In the genomic region with DNA sequence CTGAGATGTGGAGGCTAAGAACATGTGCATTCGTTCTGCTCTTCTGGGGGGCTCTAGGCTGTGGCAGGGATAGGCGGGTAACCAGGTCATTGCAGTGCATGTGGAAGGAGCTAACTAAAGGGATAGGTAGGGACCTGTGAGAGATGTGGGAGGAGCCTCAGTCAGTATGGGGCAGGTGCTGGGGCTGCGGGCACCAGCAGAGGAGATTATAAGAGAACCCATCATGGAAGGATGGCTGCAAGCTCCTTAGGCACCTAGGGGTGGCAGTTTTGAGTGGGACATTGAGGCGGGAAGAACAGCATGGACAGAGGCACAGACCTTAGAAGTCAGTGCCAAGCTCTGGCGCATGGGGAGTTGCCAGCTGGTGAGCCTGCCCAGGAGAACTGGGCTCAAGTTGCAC, we compare ENCODE assay signal across 32 cellular contexts. TPM values are rescaled to one million over a fixed set of nuclear protein-coding genes. Genes with fewer than 3 reads are reported as not detected.
"Had no signal": no experiment of that assay in that cellular context is flagged by ENCODE, and none has a peak within 500 bp of the region (broad histone marks: within the 10 kb centered on the region; RNA-seq: fewer than 3 reads in every experiment).

No MANE protein-coding gene starts in this region.

- H3K27me3 Mint-ChIP-seq: activated CD4-positive, alpha-beta T cell treated with anti-CD3 and anti-CD28 coated beads for 36 hours; activated naive CD4-positive, alpha-beta T cell treated with anti-CD3 and anti-CD28 coated beads, Interleukin-2, amount 10 ng/mL, durations not matched to agents 7 days and 5 days; activated T-cell treated with anti-CD3 and anti-CD28 coated beads, Interleukin-2, amount 50 U/mL, for 24 hours; brain had no signal

- H3K4me1 ChIP-seq: ascending aorta, breast epithelium, colonic mucosa, esophagus squamous epithelium, gastroesophageal sphincter had no signal

- DNase-seq: activated CD4-positive, alpha-beta memory T cell treated with anti-CD3 and anti-CD28 coated beads, Interleukin-2, amount 10 ng/mL, durations not matched to agents 7 days and 5 days; activated CD4-positive, alpha-beta T cell treated with anti-CD3 and anti-CD28 coated beads for 36 hours; activated CD4-positive, CD25-positive, alpha-beta regulatory T cell; activated CD4-positive, CD25-positive, alpha-beta regulatory T cell treated with anti-CD3 and anti-CD28 coated beads, Interleukin-2, amount 50 U/mL, for 72 hours; activated CD8-positive, alpha-beta memory T cell treated with anti-CD3 and anti-CD28 coated beads, Interleukin-2, amount 50 U/mL, for 48 hours; activated gamma-delta T cell; activated naive CD4-positive, alpha-beta T cell; activated naive CD4-positive, alpha-beta T cell treated with anti-CD3 and anti-CD28 coated beads, Interleukin-2, amount 10 ng/mL, durations not matched to agents 7 days and 5 days; activated naive CD8-positive, alpha-beta T cell treated with anti-CD3 and anti-CD28 coated beads, Interleukin-2, amount 10 ng/mL, durations not matched to agents 7 days and 5 days; activated T-cell treated with anti-CD3 and anti-CD28 coated beads for 4 hours; activated T-cell treated with anti-CD3 and anti-CD28 coated beads, Interleukin-2, amount 50 U/mL, for 24 hours; activated T-cell treated with anti-CD3 and anti-CD28 coated beads, Interleukin-2, amount 50 U/mL, for 72 hours; central memory CD4-positive, alpha-beta T cell; cerebellar nuclear complex; colonic mucosa; effector CD8-positive, alpha-beta T cell; esophagus squamous epithelium; foreskin melanocyte; T-helper 1 cell; T-helper 2 cell had no signal

- ATAC-seq: activated CD4-positive, alpha-beta T cell treated with anti-CD3 and anti-CD28 coated beads for 36 hours; activated naive CD4-positive, alpha-beta T cell treated with anti-CD3 and anti-CD28 coated beads, Interleukin-2, amount 50 U/mL, for 72 hours; activated T-cell treated with anti-CD3 and anti-CD28 coated beads, Interleukin-2, amount 50 U/mL, for 72 hours had no signal

- H3K4me1 Mint-ChIP-seq: activated CD4-positive, alpha-beta memory T cell treated with anti-CD3 and anti-CD28 coated beads, Interleukin-2, amount 10 ng/mL, durations not matched to agents 7 days and 5 days; activated CD4-positive, alpha-beta T cell treated with anti-CD3 and anti-CD28 coated beads for 36 hours; activated naive CD4-positive, alpha-beta T cell treated with anti-CD3 and anti-CD28 coated beads, Interleukin-2, amount 10 ng/mL, durations not matched to agents 7 days and 5 days; activated naive CD8-positive, alpha-beta T cell treated with anti-CD3 and anti-CD28 coated beads, Interleukin-2, amount 10 ng/mL, durations not matched to agents 7 days and 5 days; brain had no signal

- H3K9me3 Mint-ChIP-seq: activated CD4-positive, alpha-beta memory T cell treated with anti-CD3 and anti-CD28 coated beads, Interleukin-2, amount 10 ng/mL, durations not matched to agents 7 days and 5 days; activated naive CD4-positive, alpha-beta T cell treated with anti-CD3 and anti-CD28 coated beads, Interleukin-2, amount 10 ng/mL, durations not matched to agents 7 days and 5 days; activated naive CD4-positive, alpha-beta T cell treated with anti-CD3 and anti-CD28 coated beads, Interleukin-2, amount 50 U/mL, for 72 hours; activated naive CD8-positive, alpha-beta T cell treated with anti-CD3 and anti-CD28 coated beads, Interleukin-2, amount 10 ng/mL, durations not matched to agents 7 days and 5 days; activated T-cell treated with anti-CD3 and anti-CD28 coated beads, Interleukin-2, amount 50 U/mL, for 24 hours; activated T-cell treated with anti-CD3 and anti-CD28 coated beads, Interleukin-2, amount 50 U/mL, for 72 hours; brain had no signal

- H3K27ac Mint-ChIP-seq: activated CD4-positive, alpha-beta memory T cell treated with anti-CD3 and anti-CD28 coated beads, Interleukin-2, amount 10 ng/mL, durations not matched to agents 7 days and 5 days; activated CD4-positive, alpha-beta T cell treated with anti-CD3 and anti-CD28 coated beads for 36 hours; activated naive CD4-positive, alpha-beta T cell treated with anti-CD3 and anti-CD28 coated beads, Interleukin-2, amount 10 ng/mL, durations not matched to agents 7 days and 5 days; activated naive CD8-positive, alpha-beta T cell treated with anti-CD3 and anti-CD28 coated beads, Interleukin-2, amount 10 ng/mL, durations not matched to agents 7 days and 5 days; activated T-cell treated with anti-CD3 and anti-CD28 coated beads, Interleukin-2, amount 50 U/mL, for 24 hours; activated T-cell treated with anti-CD3 and anti-CD28 coated beads, Interleukin-2, amount 50 U/mL, for 72 hours had no signal

- H3K36me3 ChIP-seq: breast epithelium, colonic mucosa had no signal

- H3K9me3 ChIP-seq: ascending aorta, breast epithelium, colonic mucosa, esophagus squamous epithelium, gastroesophageal sphincter had no signal

- H3K27me3 ChIP-seq: ascending aorta, breast epithelium, cardiac muscle cell, colonic mucosa, esophagus squamous epithelium, gastroesophageal sphincter had no signal

- H3K27ac ChIP-seq: ascending aorta, breast epithelium, cardiac muscle cell, colonic mucosa, epithelial cell of prostate, esophagus squamous epithelium, gastroesophageal sphincter had no signal

- H3K36me3 Mint-ChIP-seq: activated naive CD4-positive, alpha-beta T cell treated with anti-CD3 and anti-CD28 coated beads, Interleukin-2, amount 10 ng/mL, durations not matched to agents 7 days and 5 days; activated naive CD4-positive, alpha-beta T cell treated with anti-CD3 and anti-CD28 coated beads, Interleukin-2, amount 50 U/mL, for 72 hours; activated naive CD8-positive, alpha-beta T cell treated with anti-CD3 and anti-CD28 coated beads, Interleukin-2, amount 10 ng/mL, durations not matched to agents 7 days and 5 days had no signal

- H3K4me3 Mint-ChIP-seq: activated CD4-positive, alpha-beta memory T cell treated with anti-CD3 and anti-CD28 coated beads, Interleukin-2, amount 10 ng/mL, durations not matched to agents 7 days and 5 days; activated CD4-positive, alpha-beta T cell treated with anti-CD3 and anti-CD28 coated beads for 36 hours; activated naive CD4-positive, alpha-beta T cell treated with anti-CD3 and anti-CD28 coated beads, Interleukin-2, amount 10 ng/mL, durations not matched to agents 7 days and 5 days; activated naive CD8-positive, alpha-beta T cell treated with anti-CD3 and anti-CD28 coated beads, Interleukin-2, amount 10 ng/mL, durations not matched to agents 7 days and 5 days; activated T-cell treated with anti-CD3 and anti-CD28 coated beads, Interleukin-2, amount 50 U/mL, for 24 hours; activated T-cell treated with anti-CD3 and anti-CD28 coated beads, Interleukin-2, amount 50 U/mL, for 72 hours; brain had no signal

- H3K4me3 ChIP-seq: ascending aorta, breast epithelium, cardiac muscle cell, colonic mucosa, esophagus squamous epithelium, gastroesophageal sphincter had no signal

RNA-seq across cellular contexts. Expression of a gene that starts 7.2 kb away (rescaled TPM):
- total RNA-seq: activated CD4-positive, alpha-beta memory T cell treated with anti-CD3 and anti-CD28 coated beads, Interleukin-2, amount 10 ng/mL, durations not matched to agents 7 days and 5 days; activated CD4-positive, alpha-beta T cell treated with anti-CD3 and anti-CD28 coated beads for 36 hours; activated naive CD4-positive, alpha-beta T cell treated with anti-CD3 and anti-CD28 coated beads, Interleukin-2, amount 50 U/mL, for 72 hours; activated naive CD8-positive, alpha-beta T cell treated with anti-CD3 and anti-CD28 coated beads, Interleukin-2, amount 10 ng/mL, durations not matched to agents 7 days and 5 days; activated T-cell treated with anti-CD3 and anti-CD28 coated beads, Interleukin-2, amount 50 U/mL, for 72 hours; ascending aorta; breast epithelium; cardiac muscle cell; colonic mucosa; dermis microvascular lymphatic vessel endothelial cell; endothelial cell of umbilical vein; glomerular endothelial cell had no signal

RNA-seq across cellular contexts. Expression of a gene that starts 9.4 kb away (rescaled TPM):
- total RNA-seq: activated CD4-positive, alpha-beta memory T cell treated with anti-CD3 and anti-CD28 coated beads, Interleukin-2, amount 10 ng/mL, durations not matched to agents 7 days and 5 days; activated CD4-positive, alpha-beta T cell treated with anti-CD3 and anti-CD28 coated beads for 36 hours; activated naive CD4-positive, alpha-beta T cell treated with anti-CD3 and anti-CD28 coated beads, Interleukin-2, amount 50 U/mL, for 72 hours; activated naive CD8-positive, alpha-beta T cell treated with anti-CD3 and anti-CD28 coated beads, Interleukin-2, amount 10 ng/mL, durations not matched to agents 7 days and 5 days; activated T-cell treated with anti-CD3 and anti-CD28 coated beads, Interleukin-2, amount 50 U/mL, for 72 hours; ascending aorta; breast epithelium; cardiac muscle cell; colonic mucosa; dermis microvascular lymphatic vessel endothelial cell; endothelial cell of umbilical vein; esophagus squamous epithelium; fibroblast of lung; fibroblast of villous mesenchyme; gastroesophageal sphincter; glomerular endothelial cell had no signal
